21 cellular contexts compared by ENCODE assay signal in genomic region chr6:112579601-112580000, GRCh38.
"Had no signal": no experiment of that assay in that cellular context is flagged by ENCODE, and none has a peak within 500 bp of the region (broad histone marks: within the 10 kb centered on the region; RNA-seq: fewer than 3 reads in every experiment).

No MANE protein-coding gene starts in this region.

- H3K36me3 Mint-ChIP-seq: activated naive CD8-positive, alpha-beta T cell treated with anti-CD3 and anti-CD28 coated beads for 36 hours; naive thymus-derived CD8-positive, alpha-beta T cell; WTC11 had no signal

- H3K4me3 Mint-ChIP-seq: activated CD4-positive, alpha-beta T cell treated with anti-CD3 and anti-CD28 coated beads for 36 hours; activated naive CD8-positive, alpha-beta T cell treated with anti-CD3 and anti-CD28 coated beads for 36 hours; naive thymus-derived CD8-positive, alpha-beta T cell; T-helper 2 cell treated with Interferon-gamma antibody and Interleukin-4, amounts not matched to agents 5 μg/mL and 100 μg/mL, for 36 hours; WTC11 had no signal

- H3K4me1 Mint-ChIP-seq: activated CD4-positive, alpha-beta T cell treated with anti-CD3 and anti-CD28 coated beads for 36 hours; activated naive CD8-positive, alpha-beta T cell treated with anti-CD3 and anti-CD28 coated beads for 36 hours; naive thymus-derived CD8-positive, alpha-beta T cell; WTC11 had no signal

- H3K27me3 ChIP-seq: body of pancreas, esophagus muscularis mucosa, right lobe of liver, stomach, testis, upper lobe of left lung had no signal

- H3K36me3 ChIP-seq: esophagus muscularis mucosa, right lobe of liver, stomach, upper lobe of left lung had no signal

- H3K4me2 ChIP-seq: smooth muscle cell had no signal

- ATAC-seq: activated CD4-positive, alpha-beta T cell treated with anti-CD3 and anti-CD28 coated beads for 36 hours; body of pancreas; left cardiac atrium; naive thymus-derived CD8-positive, alpha-beta T cell; right lobe of liver; WTC11 had no signal

- H3K27ac Mint-ChIP-seq: activated CD4-positive, alpha-beta T cell treated with anti-CD3 and anti-CD28 coated beads for 36 hours; activated naive CD8-positive, alpha-beta T cell treated with anti-CD3 and anti-CD28 coated beads for 36 hours; naive thymus-derived CD8-positive, alpha-beta T cell; T-helper 2 cell treated with Interferon-gamma antibody and Interleukin-4, amounts not matched to agents 5 μg/mL and 100 μg/mL, for 36 hours; WTC11 had no signal

- H3K9ac ChIP-seq: parathyroid adenoma had no signal

- H3K4me3 ChIP-seq: body of pancreas, coronary artery, esophagus muscularis mucosa, right lobe of liver, smooth muscle cell, stomach, testis, upper lobe of left lung had no signal

- H3K27ac ChIP-seq: body of pancreas, coronary artery, esophagus muscularis mucosa, parathyroid adenoma, right lobe of liver, stomach, testis, upper lobe of left lung had no signal

- H3K27me3 Mint-ChIP-seq: activated CD4-positive, alpha-beta T cell treated with anti-CD3 and anti-CD28 coated beads for 36 hours; activated naive CD8-positive, alpha-beta T cell treated with anti-CD3 and anti-CD28 coated beads for 36 hours; naive thymus-derived CD8-positive, alpha-beta T cell had no signal

- H2AFZ ChIP-seq: parathyroid adenoma had no signal

- H3K9me3 ChIP-seq: body of pancreas, esophagus muscularis mucosa, right lobe of liver, stomach, testis, upper lobe of left lung had no signal

- H3K4me1 ChIP-seq: body of pancreas, esophagus muscularis mucosa, parathyroid adenoma, right lobe of liver, stomach, testis, upper lobe of left lung had no signal

- H3K9me3 Mint-ChIP-seq: activated naive CD8-positive, alpha-beta T cell treated with anti-CD3 and anti-CD28 coated beads for 36 hours; T-helper 2 cell treated with Interferon-gamma antibody and Interleukin-4, amounts not matched to agents 5 μg/mL and 100 μg/mL, for 36 hours had no signal

- DNase-seq: activated CD4-positive, alpha-beta T cell treated with anti-CD3 and anti-CD28 coated beads for 36 hours; activated CD4-positive, alpha-beta T cell treated with anti-CD3 and anti-CD28 coated beads, Interleukin-2, amount 50 U/mL, for 48 hours; activated naive CD4-positive, alpha-beta T cell; activated naive CD8-positive, alpha-beta T cell treated with anti-CD3 and anti-CD28 coated beads for 36 hours; amygdala; body of pancreas; central memory CD4-positive, alpha-beta T cell; left cardiac atrium; mesendoderm; naive thymus-derived CD8-positive, alpha-beta T cell; right lobe of liver; stimulated activated CD4-positive, alpha-beta T cell treated with anti-CD3 and anti-CD28 coated beads, Interleukin-4, amount 100 ng/mL, for 1 hour; stomach; testis; upper lobe of left lung had no signal

- H3K79me2 ChIP-seq: parathyroid adenoma had no signal
